In the genomic region with DNA sequence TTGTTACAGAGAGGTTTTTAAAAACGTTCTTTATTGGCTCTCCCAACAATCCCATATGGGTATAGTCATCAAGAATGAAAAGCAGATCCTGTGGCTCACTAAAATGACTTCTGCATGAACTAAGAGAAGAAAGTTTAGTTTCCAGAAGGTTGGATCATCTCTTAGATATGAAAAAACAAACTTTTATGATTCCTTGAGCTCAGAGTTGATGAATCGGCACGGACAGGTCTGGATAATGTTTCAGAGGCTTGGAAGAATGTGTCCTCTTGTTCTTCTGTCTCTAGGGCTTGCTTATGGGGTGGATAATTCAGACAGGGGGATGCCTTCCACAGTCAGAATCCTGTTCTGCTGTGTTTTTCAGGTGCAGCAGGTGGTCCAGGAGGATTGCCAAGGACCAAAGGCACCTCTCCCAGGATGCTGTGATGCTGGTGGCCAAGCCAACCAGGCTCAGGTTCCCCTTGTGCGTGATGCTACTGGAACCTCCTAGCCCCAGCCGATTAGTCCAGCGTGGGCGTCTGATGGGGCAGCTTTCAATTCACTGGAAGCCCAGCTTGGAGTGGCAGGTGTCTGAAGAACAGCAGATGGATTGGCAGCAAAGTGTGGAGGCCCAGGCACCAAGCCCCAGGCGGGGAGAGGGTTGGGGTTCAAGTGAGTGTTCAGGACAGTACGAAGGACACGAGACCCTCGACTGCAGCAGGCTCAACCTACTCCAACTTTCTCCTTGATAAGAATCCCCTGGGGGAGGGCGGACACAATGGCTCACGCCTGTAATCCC, we compare ENCODE assay signal across 1 cellular context.
TF ChIP-seq lines count a peak whose summit lies in the region.

No MANE protein-coding gene starts in this region.

TF ChIP-seq in HCT116, 20 proteins besides CTCF, POLR2A, EP300 and RAD21:
- no peak for TF ChIP-seq YY1 (IDR thresholded peaks at IDR 0.05; ENCODE audit: extremely low read depth, insufficient replicate concordance, low read depth, low read length)
- no peak for TF ChIP-seq ELF1 (IDR thresholded peaks at IDR 0.05; ENCODE audit: borderline replicate concordance, low read depth)
- TF ChIP-seq SIN3A (IDR thresholded peaks at IDR 0.05; ENCODE audit: low read depth) = no peak
- TF ChIP-seq TCF7L2 (IDR thresholded peaks at IDR 0.05; ENCODE audit: borderline replicate concordance, extremely low read depth, insufficient read depth, insufficient read length) = no peak
- TF ChIP-seq, protein P1, sequence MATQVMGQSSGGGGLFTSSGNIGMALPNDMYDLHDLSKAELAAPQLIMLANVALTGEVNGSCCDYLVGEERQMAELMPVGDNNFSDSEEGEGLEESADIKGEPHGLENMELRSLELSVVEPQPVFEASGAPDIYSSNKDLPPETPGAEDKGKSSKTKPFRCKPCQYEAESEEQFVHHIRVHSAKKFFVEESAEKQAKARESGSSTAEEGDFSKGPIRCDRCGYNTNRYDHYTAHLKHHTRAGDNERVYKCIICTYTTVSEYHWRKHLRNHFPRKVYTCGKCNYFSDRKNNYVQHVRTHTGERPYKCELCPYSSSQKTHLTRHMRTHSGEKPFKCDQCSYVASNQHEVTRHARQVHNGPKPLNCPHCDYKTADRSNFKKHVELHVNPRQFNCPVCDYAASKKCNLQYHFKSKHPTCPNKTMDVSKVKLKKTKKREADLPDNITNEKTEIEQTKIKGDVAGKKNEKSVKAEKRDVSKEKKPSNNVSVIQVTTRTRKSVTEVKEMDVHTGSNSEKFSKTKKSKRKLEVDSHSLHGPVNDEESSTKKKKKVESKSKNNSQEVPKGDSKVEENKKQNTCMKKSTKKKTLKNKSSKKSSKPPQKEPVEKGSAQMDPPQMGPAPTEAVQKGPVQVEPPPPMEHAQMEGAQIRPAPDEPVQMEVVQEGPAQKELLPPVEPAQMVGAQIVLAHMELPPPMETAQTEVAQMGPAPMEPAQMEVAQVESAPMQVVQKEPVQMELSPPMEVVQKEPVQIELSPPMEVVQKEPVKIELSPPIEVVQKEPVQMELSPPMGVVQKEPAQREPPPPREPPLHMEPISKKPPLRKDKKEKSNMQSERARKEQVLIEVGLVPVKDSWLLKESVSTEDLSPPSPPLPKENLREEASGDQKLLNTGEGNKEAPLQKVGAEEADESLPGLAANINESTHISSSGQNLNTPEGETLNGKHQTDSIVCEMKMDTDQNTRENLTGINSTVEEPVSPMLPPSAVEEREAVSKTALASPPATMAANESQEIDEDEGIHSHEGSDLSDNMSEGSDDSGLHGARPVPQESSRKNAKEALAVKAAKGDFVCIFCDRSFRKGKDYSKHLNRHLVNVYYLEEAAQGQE (IDR thresholded peaks at IDR 0.05; ENCODE audit: low read depth) = no peak
- TF ChIP-seq, protein P2, sequence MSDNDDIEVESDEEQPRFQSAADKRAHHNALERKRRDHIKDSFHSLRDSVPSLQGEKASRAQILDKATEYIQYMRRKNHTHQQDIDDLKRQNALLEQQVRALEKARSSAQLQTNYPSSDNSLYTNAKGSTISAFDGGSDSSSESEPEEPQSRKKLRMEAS (IDR thresholded peaks at IDR 0.05) = no peak
- no peak for TF ChIP-seq SP1 (IDR thresholded peaks at IDR 0.05; ENCODE audit: low read depth)
- TF ChIP-seq POLR2AphosphoS5 (IDR thresholded peaks at IDR 0.05; ENCODE audit: low read depth, low read length) = no peak
- no peak for TF ChIP-seq EZH2phosphoT487 (IDR thresholded peaks at IDR 0.05; ENCODE audit: borderline replicate concordance)
- no peak for TF ChIP-seq JUND (IDR thresholded peaks at IDR 0.05)
- TF ChIP-seq SRF (IDR thresholded peaks at IDR 0.05; ENCODE audit: low read depth) = no peak
- no peak for TF ChIP-seq CEBPB (IDR thresholded peaks at IDR 0.05; ENCODE audit: low read depth)
TF ChIP-seq in HCT116: peak in this region for 0.
